In genomic region chr22:36067237-36067558, GRCh38 we compare ENCODE assay signal across 30 cellular contexts.
"Had no signal": no experiment of that assay in that cellular context is flagged by ENCODE, and none has a peak within 500 bp of the region (broad histone marks: within the 10 kb centered on the region; RNA-seq: fewer than 3 reads in every experiment).

No MANE protein-coding gene starts in this region.

- DNase-seq: activated CD4-positive, alpha-beta memory T cell treated with anti-CD3 and anti-CD28 coated beads, Interleukin-2, amount 10 ng/mL, durations not matched to agents 7 days and 5 days; activated CD4-positive, alpha-beta T cell treated with anti-CD3 and anti-CD28 coated beads for 36 hours; activated CD4-positive, alpha-beta T cell treated with anti-CD3 and anti-CD28 coated beads, Interleukin-2, amount 50 U/mL, for 1 hour; activated CD4-positive, CD25-positive, alpha-beta regulatory T cell; activated gamma-delta T cell; activated naive CD4-positive, alpha-beta T cell treated with anti-CD3 and anti-CD28 coated beads for 36 hours; activated T-cell treated with anti-CD3 and anti-CD28 coated beads for 4 hours; activated T-cell treated with anti-CD3 and anti-CD28 coated beads, Interleukin-2, amount 50 U/mL, for 48 hours; amygdala; brain microvascular endothelial cell; cerebellar nuclear complex; Karpas-422; NCI-H1048; NCI-H146; NCI-H187 treated with DMSO at 0.1 percent for 48 hours; NCI-H2171; NCI-H2227 treated with DMSO at 0.1 percent for 48 hours; NCI-H446 treated with DMSO at 0.1 percent for 48 hours; NCI-H526 treated with DMSO at 0.1 percent for 48 hours; Peyer's patch; SHP77; T-cell; T-helper 2 cell; T1000 had no signal

- H3K27me3 ChIP-seq: brain microvascular endothelial cell, Peyer's patch, SJSA1 had no signal

- H3K27me3 Mint-ChIP-seq: activated CD4-positive, alpha-beta T cell treated with anti-CD3 and anti-CD28 coated beads for 36 hours; activated naive CD8-positive, alpha-beta T cell; activated T-helper 17 cell treated with anti-CD3 and anti-CD28 coated beads, Interleukin-2, amount 50 U/mL, for 72 hours had no signal

- H3K27ac Mint-ChIP-seq: activated CD4-positive, alpha-beta memory T cell treated with anti-CD3 and anti-CD28 coated beads, Interleukin-2, amount 10 ng/mL, durations not matched to agents 7 days and 5 days; activated CD4-positive, alpha-beta T cell treated with anti-CD3 and anti-CD28 coated beads for 36 hours; activated naive CD4-positive, alpha-beta T cell treated with anti-CD3 and anti-CD28 coated beads for 36 hours; activated naive CD8-positive, alpha-beta T cell; activated T-helper 17 cell treated with anti-CD3 and anti-CD28 coated beads, Interleukin-2, amount 50 U/mL, for 72 hours; T-cell had no signal

- H3K36me3 ChIP-seq: brain microvascular endothelial cell, Peyer's patch, SJSA1 had no signal

- H3K4me3 ChIP-seq: Peyer's patch, SJSA1 had no signal

- ATAC-seq: activated CD4-positive, alpha-beta T cell treated with anti-CD3 and anti-CD28 coated beads for 36 hours; activated T-helper 17 cell treated with anti-CD3 and anti-CD28 coated beads, Interleukin-2, amount 50 U/mL, for 72 hours; T-cell had no signal

- H3K9me3 Mint-ChIP-seq: activated CD4-positive, alpha-beta memory T cell treated with anti-CD3 and anti-CD28 coated beads, Interleukin-2, amount 10 ng/mL, durations not matched to agents 7 days and 5 days; activated naive CD4-positive, alpha-beta T cell treated with anti-CD3 and anti-CD28 coated beads for 36 hours; activated T-helper 17 cell treated with anti-CD3 and anti-CD28 coated beads, Interleukin-2, amount 50 U/mL, for 72 hours; T-cell had no signal

- H3K9me3 ChIP-seq: Peyer's patch, SJSA1 had no signal

- H3K27ac ChIP-seq: brain microvascular endothelial cell, RWPE1, SJSA1 had no signal

- H3K36me3 Mint-ChIP-seq: activated naive CD8-positive, alpha-beta T cell; T-cell had no signal

- H3K4me3 Mint-ChIP-seq: activated CD4-positive, alpha-beta memory T cell treated with anti-CD3 and anti-CD28 coated beads, Interleukin-2, amount 10 ng/mL, durations not matched to agents 7 days and 5 days; activated naive CD4-positive, alpha-beta T cell treated with anti-CD3 and anti-CD28 coated beads for 36 hours had no signal

- FAIRE-seq: astrocyte, TTC549 had no signal
